In genomic region chr2:190627881-190628412, GRCh38 we compare ENCODE assay signal across 8 cellular contexts. TPM values are rescaled to one million over a fixed set of nuclear protein-coding genes. Genes with fewer than 3 reads are reported as not detected.
DNase-seq lines count a peak whose midpoint lies in the region; ATAC-seq and TF ChIP-seq lines count a peak whose summit lies in the region.

No MANE protein-coding gene starts in this region.

- peaks cover 12% of the 10 kb centered on the region for H3K27me3 Mint-ChIP-seq in activated T-helper 1 cell treated with anti-CD3 and anti-CD28 coated beads, Interleukin-12 subunit alpha, Interleukin-12 subunit beta, Interleukin-2, Interleukin-4 antibody, amounts not matched to agents 30 ng/mL and 10 ng/mL and 1 ng/mL, durations not matched to agents 14 hours and 24 hours and 36 hours (ENCODE audit: insufficient read depth)
- peaks cover 2% of the 10 kb centered on the region for H3K27me3 Mint-ChIP-seq in glutamatergic neuron (ENCODE audit: unreplicated experiment)

- peak overlapping the region; percentile 20 to 27 for H3K4me3 ChIP-seq in prostate gland

- peaks cover 15% of the 10 kb centered on the region for H3K9me3 Mint-ChIP-seq in activated T-helper 1 cell treated with anti-CD3 and anti-CD28 coated beads, Interleukin-12 subunit alpha, Interleukin-12 subunit beta, Interleukin-2, Interleukin-4 antibody, amounts not matched to agents 30 ng/mL and 10 ng/mL and 1 ng/mL, durations not matched to agents 14 hours and 24 hours and 36 hours
- H3K9me3 Mint-ChIP-seq in glutamatergic neuron (ENCODE audit: unreplicated experiment) = peaks cover 2% of the 10 kb centered on the region

- intact Hi-C loops in activated T-helper 1 cell treated with anti-CD3 and anti-CD28 coated beads, Interleukin-12 subunit alpha, Interleukin-12 subunit beta, Interleukin-2, Interleukin-4 antibody, amounts not matched to agents 30 ng/mL and 10 ng/mL and 1 ng/mL, durations not matched to agents 14 hours and 24 hours and 36 hours (cut with micrococcal nuclease) = loop anchor here (5.0 kb wide), 1 partner anchor 76 kb away; no protein-coding TSS in a partner anchor
- intact Hi-C loops in prostate gland (cut with DNase I) = no loop called here

- no peak overlapping the region for H3K27ac Mint-ChIP-seq in activated T-helper 1 cell treated with anti-CD3 and anti-CD28 coated beads, Interleukin-12 subunit alpha, Interleukin-12 subunit beta, Interleukin-2, Interleukin-4 antibody, amounts not matched to agents 30 ng/mL and 10 ng/mL and 1 ng/mL, durations not matched to agents 14 hours and 24 hours and 36 hours
- peak overlapping the region; percentile 80 for H3K27ac Mint-ChIP-seq in glutamatergic neuron (ENCODE audit: unreplicated experiment)

- no peak for TF ChIP-seq POLR2A in prostate gland (IDR thresholded peaks at IDR 0.05)

- peak; percentile 86 for ATAC-seq in GM21529 (IDR thresholded peaks at IDR 0.05; ENCODE audit: unreplicated experiment)

- peaks cover 2% of the 10 kb centered on the region for H3K36me3 Mint-ChIP-seq in activated T-helper 1 cell treated with anti-CD3 and anti-CD28 coated beads, Interleukin-12 subunit alpha, Interleukin-12 subunit beta, Interleukin-2, Interleukin-4 antibody, amounts not matched to agents 30 ng/mL and 10 ng/mL and 1 ng/mL, durations not matched to agents 14 hours and 24 hours and 36 hours (ENCODE audit: low read depth)
- no peaks in the 10 kb centered on the region for H3K36me3 Mint-ChIP-seq in glutamatergic neuron (ENCODE audit: unreplicated experiment)

- POLR2A ChIA-PET in HEK293T (lab: Yijun Ruan, JAX) = no interaction called here

- H3K27me3 ChIP-seq in prostate gland (replicated peaks; ENCODE audit: insufficient read depth) = no peaks in the 10 kb centered on the region

- DNase-seq in EL = peak; percentile 41
- DNase-seq in NCI-H1092 treated with DMSO at 0.1 percent for 48 hours (lab: John Stamatoyannopoulos, UW) = peak; percentile 76
- DNase-seq in activated T-helper 1 cell treated with anti-CD3 and anti-CD28 coated beads, Interleukin-12 subunit alpha, Interleukin-12 subunit beta, Interleukin-2, Interleukin-4 antibody, amounts not matched to agents 30 ng/mL and 10 ng/mL and 1 ng/mL, durations not matched to agents 14 hours and 24 hours and 36 hours (ENCODE audit: low spot score) = no peak
- DNase-seq in glutamatergic neuron = peak; percentile 43
- no peak for DNase-seq in prostate gland (ENCODE audit: low spot score)
- DNase-seq in OCI-M2 (lab: John Stamatoyannopoulos, UW; ENCODE audit: unreplicated experiment) = no peak
- DNase-seq in HEK293T (ENCODE audit: extremely low spot score) = no peak

- H3K4me1 Mint-ChIP-seq in activated T-helper 1 cell treated with anti-CD3 and anti-CD28 coated beads, Interleukin-12 subunit alpha, Interleukin-12 subunit beta, Interleukin-2, Interleukin-4 antibody, amounts not matched to agents 30 ng/mL and 10 ng/mL and 1 ng/mL, durations not matched to agents 14 hours and 24 hours and 36 hours (ENCODE audit: low read depth) = peaks cover 18% of the 10 kb centered on the region
- H3K4me1 Mint-ChIP-seq in glutamatergic neuron (ENCODE audit: low read depth, unreplicated experiment) = peaks cover 10% of the 10 kb centered on the region

- WGBS in prostate gland = 9% methylated on average over 22 of the region's 22 CpGs

- no peaks in the 10 kb centered on the region for H3K36me3 ChIP-seq in prostate gland

- H3K4me3 Mint-ChIP-seq in activated T-helper 1 cell treated with anti-CD3 and anti-CD28 coated beads, Interleukin-12 subunit alpha, Interleukin-12 subunit beta, Interleukin-2, Interleukin-4 antibody, amounts not matched to agents 30 ng/mL and 10 ng/mL and 1 ng/mL, durations not matched to agents 14 hours and 24 hours and 36 hours = peak overlapping the region; percentile 85
- peak overlapping the region; percentile 51 for H3K4me3 Mint-ChIP-seq in glutamatergic neuron (ENCODE audit: unreplicated experiment)

- no peak overlapping the region for H3K27ac ChIP-seq in prostate gland

- TF ChIP-seq CTCF in glutamatergic neuron (IDR thresholded peaks at IDR 0.05; ENCODE audit: partially characterized antibody, unreplicated experiment) (no peak), prostate gland (IDR thresholded peaks at IDR 0.05) (no peak)

- CTCF ChIA-PET in HEK293T (lab: Yijun Ruan, JAX) = no interaction called here

- H3K4me1 ChIP-seq in prostate gland (replicated peaks) = no peaks in the 10 kb centered on the region

- H3K9me3 ChIP-seq in prostate gland = no peaks in the 10 kb centered on the region

TF ChIP-seq in HEK293T, 16 proteins besides CTCF, POLR2A, EP300 and RAD21:
- TF ChIP-seq ARNT (IDR thresholded peaks at IDR 0.05) (no peak), FOXA1 (IDR thresholded peaks at IDR 0.05) (no peak), FOXK2 (IDR thresholded peaks at IDR 0.05) (no peak), LEF1 (IDR thresholded peaks at IDR 0.05; ENCODE audit: borderline replicate concordance) (no peak), FOXM1 (IDR thresholded peaks at IDR 0.05; ENCODE audit: borderline replicate concordance) (no peak), CTBP1 (IDR thresholded peaks at IDR 0.05; ENCODE audit: borderline replicate concordance) (no peak)

RNA-seq across cellular contexts. Expression of gene NAB1, which starts 20.9 kb away (rescaled TPM):
- 34.1 and 35.3 TPM in 2 replicates for total RNA-seq in activated T-helper 1 cell treated with anti-CD3 and anti-CD28 coated beads, Interleukin-12 subunit alpha, Interleukin-12 subunit beta, Interleukin-2, Interleukin-4 antibody, amounts not matched to agents 30 ng/mL and 10 ng/mL and 1 ng/mL, durations not matched to agents 14 hours and 24 hours and 36 hours
- 12.2 TPM for total RNA-seq in glutamatergic neuron (ENCODE audit: unreplicated experiment)
- 10 to 100 TPM; 36.6 to 48.6 TPM for total RNA-seq in prostate gland

Comparison
In these comparisons a context has a peak if more than half of its experiments do, and no peak if none do; other contexts are left out.
1. DNase-seq: peak in EL (single experiment), NCI-H1092 treated with DMSO at 0.1 percent for 48 hours (single experiment) and glutamatergic neuron (single experiment); none in activated T-helper 1 cell treated with anti-CD3 and anti-CD28 coated beads, Interleukin-12 subunit alpha, Interleukin-12 subunit beta, Interleukin-2, Interleukin-4 antibody, amounts not matched to agents 30 ng/mL and 10 ng/mL and 1 ng/mL, durations not matched to agents 14 hours and 24 hours and 36 hours (single experiment), prostate gland (single experiment), OCI-M2 (single experiment) and HEK293T (single experiment).